In genomic region chr12:124484526-124484953, GRCh38 we compare ENCODE assay signal across 13 cellular contexts.
DNase-seq lines count a peak whose midpoint lies in the region; ATAC-seq, FAIRE-seq and TF ChIP-seq lines count a peak whose summit lies in the region.
"Had no signal": no experiment of that assay in that cellular context is flagged by ENCODE, and none has a peak within 500 bp of the region (broad histone marks: within the 10 kb centered on the region; RNA-seq: fewer than 3 reads in every experiment).

No MANE protein-coding gene starts in this region.

- peaks cover 12% of the 10 kb centered on the region for H3K79me2 ChIP-seq in MM.1S (ENCODE audit: low read length)

- peak; percentile 53 for DNase-seq in activated CD4-positive, alpha-beta memory T cell treated with anti-CD3 and anti-CD28 coated beads for 36 hours
- no peak for DNase-seq in activated CD4-positive, alpha-beta memory T cell treated with anti-CD3 and anti-CD28 coated beads, Interleukin-2, amount 10 ng/mL, durations not matched to agents 7 days and 5 days
- no peak for DNase-seq in GM18507 (ENCODE audit: extremely low spot score, insufficient read length, low read depth)
- DNase-seq in MM.1S, result peak; percentile 36
- peak; percentile 62 for DNase-seq in myocyte (ENCODE audit: low read depth)
- DNase-seq in T-cell, result no peak
- no peak for DNase-seq in NCI-H226
- DNase-seq: effector CD4-positive, alpha-beta T cell; foreskin melanocyte; NCI-H1694 had no signal

- POLR2A ChIA-PET in activated CD4-positive, alpha-beta memory T cell treated with anti-CD3 and anti-CD28 coated beads for 36 hours (lab: Charles Lee), result no interaction called here
- POLR2A ChIA-PET in activated CD4-positive, alpha-beta memory T cell treated with anti-CD3 and anti-CD28 coated beads, Interleukin-2, amount 10 ng/mL, durations not matched to agents 7 days and 5 days (lab: Charles Lee), result no interaction called here
- POLR2A ChIA-PET in T-cell (lab: Charles Lee), result no interaction called here

- H3K36me3 Mint-ChIP-seq in activated CD4-positive, alpha-beta memory T cell treated with anti-CD3 and anti-CD28 coated beads for 36 hours, result peaks cover 30% of the 10 kb centered on the region
- H3K36me3 Mint-ChIP-seq in activated CD4-positive, alpha-beta memory T cell treated with anti-CD3 and anti-CD28 coated beads, Interleukin-2, amount 10 ng/mL, durations not matched to agents 7 days and 5 days (ENCODE audit: low read depth), result peaks cover 6% of the 10 kb centered on the region
- H3K36me3 Mint-ChIP-seq in T-cell, result peaks cover 27% of the 10 kb centered on the region

- H3K9me3 Mint-ChIP-seq in activated CD4-positive, alpha-beta memory T cell treated with anti-CD3 and anti-CD28 coated beads for 36 hours, result no peaks in the 10 kb centered on the region
- no peaks in the 10 kb centered on the region for H3K9me3 Mint-ChIP-seq in activated CD4-positive, alpha-beta memory T cell treated with anti-CD3 and anti-CD28 coated beads, Interleukin-2, amount 10 ng/mL, durations not matched to agents 7 days and 5 days
- no peaks in the 10 kb centered on the region for H3K9me3 Mint-ChIP-seq in T-cell
- H3K9me3 Mint-ChIP-seq: T-helper 1 cell treated with Interleukin-12 subunit alpha and Interleukin-12 subunit beta and Interleukin-4 antibody, amounts not matched to agents 30 μg/mL and 1 μg/mL, for 36 hours had no signal

- peak overlapping the region; percentile 23 for H3K27ac Mint-ChIP-seq in activated CD4-positive, alpha-beta memory T cell treated with anti-CD3 and anti-CD28 coated beads for 36 hours
- H3K27ac Mint-ChIP-seq in activated CD4-positive, alpha-beta memory T cell treated with anti-CD3 and anti-CD28 coated beads, Interleukin-2, amount 10 ng/mL, durations not matched to agents 7 days and 5 days, result no peak overlapping the region
- H3K27ac Mint-ChIP-seq in T-cell, result no peak overlapping the region
- H3K27ac Mint-ChIP-seq: T-helper 1 cell treated with Interleukin-12 subunit alpha and Interleukin-12 subunit beta and Interleukin-4 antibody, amounts not matched to agents 30 μg/mL and 1 μg/mL, for 36 hours had no signal

- no peak overlapping the region for H3K4me2 ChIP-seq in MM.1S (ENCODE audit: low read depth, low read length)

- CTCF ChIA-PET in activated CD4-positive, alpha-beta memory T cell treated with anti-CD3 and anti-CD28 coated beads for 36 hours (lab: Charles Lee), result no interaction called here
- CTCF ChIA-PET in activated CD4-positive, alpha-beta memory T cell treated with anti-CD3 and anti-CD28 coated beads, Interleukin-2, amount 10 ng/mL, durations not matched to agents 7 days and 5 days (lab: Charles Lee), result no interaction called here
- CTCF ChIA-PET in T-cell (lab: Charles Lee), result no interaction called here

- peak; percentile 83 for FAIRE-seq in GM18507 (lab: Jason Lieb, UNC)

- no peaks in the 10 kb centered on the region for H3K27me3 ChIP-seq in MM.1S (replicated peaks; ENCODE audit: insufficient read depth, low read length)
- H3K27me3 ChIP-seq: ascending aorta had no signal

- H3K4me1 Mint-ChIP-seq in activated CD4-positive, alpha-beta memory T cell treated with anti-CD3 and anti-CD28 coated beads for 36 hours (ENCODE audit: low read depth), result peaks cover 30% of the 10 kb centered on the region
- H3K4me1 Mint-ChIP-seq in activated CD4-positive, alpha-beta memory T cell treated with anti-CD3 and anti-CD28 coated beads, Interleukin-2, amount 10 ng/mL, durations not matched to agents 7 days and 5 days, result peaks cover 30% of the 10 kb centered on the region
- H3K4me1 Mint-ChIP-seq in T-cell, result peaks cover 23 to 26% (median 25%) of the 10 kb centered on the region in 3 donors

- no peaks in the 10 kb centered on the region for H3K9me3 ChIP-seq in MM.1S (replicated peaks; ENCODE audit: insufficient read depth, low read length)
- H3K9me3 ChIP-seq: ascending aorta had no signal

- H3K9me2 ChIP-seq in MM.1S (replicated peaks; ENCODE audit: insufficient read depth, low read length), result no peaks in the 10 kb centered on the region

- H3K27ac ChIP-seq in MM.1S (ENCODE audit: low read length), result no peak overlapping the region
- H3K27ac ChIP-seq: ascending aorta had no signal

- H3F3A ChIP-seq in MM.1S (ENCODE audit: insufficient read depth, low read length), result no peaks in the 10 kb centered on the region

- no peak overlapping the region for H3K9ac ChIP-seq in MM.1S (ENCODE audit: low read length)

- no peaks in the 10 kb centered on the region for H3K27me3 Mint-ChIP-seq in activated CD4-positive, alpha-beta memory T cell treated with anti-CD3 and anti-CD28 coated beads for 36 hours
- no peaks in the 10 kb centered on the region for H3K27me3 Mint-ChIP-seq in activated CD4-positive, alpha-beta memory T cell treated with anti-CD3 and anti-CD28 coated beads, Interleukin-2, amount 10 ng/mL, durations not matched to agents 7 days and 5 days
- H3K27me3 Mint-ChIP-seq in T-cell, result no peaks in the 10 kb centered on the region

- no peak for TF ChIP-seq CTCF in MM.1S (IDR thresholded peaks at IDR 0.05; ENCODE audit: low read length)

- no peak overlapping the region for H2AFZ ChIP-seq in MM.1S (ENCODE audit: low read length)

- intact Hi-C loops in activated CD4-positive, alpha-beta memory T cell treated with anti-CD3 and anti-CD28 coated beads for 36 hours (cut with micrococcal nuclease), result loop anchor here (5.0 kb wide), 1 partner anchor 63 kb away; no protein-coding TSS in a partner anchor

- peaks cover 6% of the 10 kb centered on the region; the same call in 1 of the 2 replicates for H3K4me1 ChIP-seq in MM.1S (ENCODE audit: low read length)

- ATAC-seq in T-cell (replicated peaks in 1 of 4) (no peak), HG02763 (IDR thresholded peaks at IDR 0.05; ENCODE audit: unreplicated experiment) (no peak)

- no peak overlapping the region for H3K4me3 ChIP-seq in MM.1S (ENCODE audit: low read length)
- H3K4me3 ChIP-seq: ascending aorta had no signal

- H3K36me3 ChIP-seq in MM.1S (replicated peaks; ENCODE audit: insufficient read depth, low read length), result no peaks in the 10 kb centered on the region

- no peak overlapping the region for H3K4me3 Mint-ChIP-seq in activated CD4-positive, alpha-beta memory T cell treated with anti-CD3 and anti-CD28 coated beads for 36 hours
- H3K4me3 Mint-ChIP-seq in activated CD4-positive, alpha-beta memory T cell treated with anti-CD3 and anti-CD28 coated beads, Interleukin-2, amount 10 ng/mL, durations not matched to agents 7 days and 5 days, result no peak overlapping the region
- H3K4me3 Mint-ChIP-seq in T-cell, result peak overlapping the region in 1 of 3 donors; percentile 34
- H3K4me3 Mint-ChIP-seq: T-helper 1 cell treated with Interleukin-12 subunit alpha and Interleukin-12 subunit beta and Interleukin-4 antibody, amounts not matched to agents 30 μg/mL and 1 μg/mL, for 36 hours had no signal

- no peaks in the 10 kb centered on the region for H4K20me1 ChIP-seq in MM.1S (ENCODE audit: insufficient read depth, low read length)

Comparison
In these comparisons a context has a peak if more than half of its experiments do, and no peak if none do; other contexts are left out.
1. DNase-seq: peak in activated CD4-positive, alpha-beta memory T cell treated with anti-CD3 and anti-CD28 coated beads for 36 hours (single experiment), MM.1S (single experiment) and myocyte (single experiment); none in activated CD4-positive, alpha-beta memory T cell treated with anti-CD3 and anti-CD28 coated beads, Interleukin-2, amount 10 ng/mL, durations not matched to agents 7 days and 5 days (single experiment), GM18507 (single experiment), T-cell (0 of 34) and NCI-H226 (single experiment).